ENCODE assay signal across 12 cellular contexts in genomic region chr9:110016340-110016739, GRCh38.
DNase-seq lines count a peak whose midpoint lies in the region; ATAC-seq and TF ChIP-seq lines count a peak whose summit lies in the region.
"Had no signal": no experiment of that assay in that cellular context is flagged by ENCODE, and none has a peak within 500 bp of the region (broad histone marks: within the 10 kb centered on the region; RNA-seq: fewer than 3 reads in every experiment).

No MANE protein-coding gene starts in this region.

- peaks cover 27% of the 10 kb centered on the region for H3K4me1 Mint-ChIP-seq in T-helper 2 cell treated with Interferon-gamma antibody and Interleukin-4, amounts not matched to agents 5 μg/mL and 100 μg/mL, for 36 hours (ENCODE audit: low read depth)

- no peak overlapping the region for H3K27ac Mint-ChIP-seq in T-helper 2 cell treated with Interferon-gamma antibody and Interleukin-4, amounts not matched to agents 5 μg/mL and 100 μg/mL, for 36 hours
- H3K27ac Mint-ChIP-seq: activated CD4-positive, alpha-beta T cell treated with anti-CD3 and anti-CD28 coated beads for 36 hours; B cell had no signal

- H3K79me2 ChIP-seq in smooth muscle cell (ENCODE audit: low read depth), result no peaks in the 10 kb centered on the region

- H3K4me1 ChIP-seq in smooth muscle cell (ENCODE audit: low read depth), result no peaks in the 10 kb centered on the region
- H3K4me1 ChIP-seq in gastroesophageal sphincter, result no peaks in the 10 kb centered on the region
- H3K4me1 ChIP-seq: vagina had no signal

- H3K9ac ChIP-seq in smooth muscle cell (ENCODE audit: low read depth), result peak overlapping the region; percentile 25

- WGBS in smooth muscle cell (ENCODE audit: low lambda C conversion rate), result 88% methylated on average over 2 of the region's 2 CpGs
- 77 to 78% methylated on average over 2 of the region's 2 CpGs for WGBS in gastroesophageal sphincter (ENCODE audit: low coverage in 1 of 2), 2 donors

- H3K4me2 ChIP-seq in smooth muscle cell, result no peak overlapping the region

- no peak for ATAC-seq in gastroesophageal sphincter
- no peak for ATAC-seq in GM21717 (IDR thresholded peaks at IDR 0.05; ENCODE audit: unreplicated experiment)

- no peak for DNase-seq in T-helper 2 cell treated with Interferon-gamma antibody and Interleukin-4, amounts not matched to agents 5 μg/mL and 100 μg/mL, for 36 hours (ENCODE audit: low spot score)
- DNase-seq in T-helper 2 cell (no peak), SW 1271 (lab: John Stamatoyannopoulos, UW) (peak; percentile 48 to 81), foreskin melanocyte (peak; percentile 24), smooth muscle cell (lab: John Stamatoyannopoulos, UW; ENCODE audit: unreplicated experiment) (no peak), DMS79 (lab: John Stamatoyannopoulos, UW) (no peak)
- DNase-seq: stimulated activated CD4-positive, alpha-beta T cell treated with anti-CD3 and anti-CD28 coated beads, Interleukin-4, amount 100 ng/mL, for 24 hours had no signal

- H3K27ac ChIP-seq in smooth muscle cell (ENCODE audit: low read depth) (peak overlapping the region; percentile 74), gastroesophageal sphincter (no peak overlapping the region)
- H3K27ac ChIP-seq: vagina had no signal

- H3K4me3 Mint-ChIP-seq in T-helper 2 cell treated with Interferon-gamma antibody and Interleukin-4, amounts not matched to agents 5 μg/mL and 100 μg/mL, for 36 hours, result peak overlapping the region; percentile 15
- H3K4me3 Mint-ChIP-seq: activated CD4-positive, alpha-beta T cell treated with anti-CD3 and anti-CD28 coated beads for 36 hours; B cell had no signal

- no peaks in the 10 kb centered on the region for H3K27me3 Mint-ChIP-seq in T-helper 2 cell treated with Interferon-gamma antibody and Interleukin-4, amounts not matched to agents 5 μg/mL and 100 μg/mL, for 36 hours (ENCODE audit: low read depth)
- H3K27me3 Mint-ChIP-seq: activated CD4-positive, alpha-beta T cell treated with anti-CD3 and anti-CD28 coated beads for 36 hours; B cell had no signal

- H3F3A ChIP-seq in smooth muscle cell (ENCODE audit: low read depth), result no peaks in the 10 kb centered on the region

- no peaks in the 10 kb centered on the region for H3K9me3 Mint-ChIP-seq in T-helper 2 cell treated with Interferon-gamma antibody and Interleukin-4, amounts not matched to agents 5 μg/mL and 100 μg/mL, for 36 hours

- H4K20me1 ChIP-seq in smooth muscle cell (ENCODE audit: low read depth), result no peaks in the 10 kb centered on the region

- H3K27me3 ChIP-seq in smooth muscle cell (ENCODE audit: low read depth), result no peaks in the 10 kb centered on the region
- no peaks in the 10 kb centered on the region for H3K27me3 ChIP-seq in gastroesophageal sphincter
- H3K27me3 ChIP-seq: vagina had no signal

- H3K36me3 Mint-ChIP-seq in T-helper 2 cell treated with Interferon-gamma antibody and Interleukin-4, amounts not matched to agents 5 μg/mL and 100 μg/mL, for 36 hours (ENCODE audit: low read depth), result no peaks in the 10 kb centered on the region

- H3K36me3 ChIP-seq in smooth muscle cell (ENCODE audit: low read depth) (no peaks in the 10 kb centered on the region), gastroesophageal sphincter (no peaks in the 10 kb centered on the region)
- H3K36me3 ChIP-seq: vagina had no signal

- H3K9me3 ChIP-seq in smooth muscle cell (replicated peaks; ENCODE audit: low read depth), result no peaks in the 10 kb centered on the region
- no peaks in the 10 kb centered on the region for H3K9me3 ChIP-seq in gastroesophageal sphincter
- H3K9me3 ChIP-seq: vagina had no signal

- TF ChIP-seq CTCF in smooth muscle cell (IDR thresholded peaks at IDR 0.05; ENCODE audit: borderline replicate concordance, insufficient read depth, poor library complexity, severe bottlenecking) (no peak), gastroesophageal sphincter (IDR thresholded peaks at IDR 0.05) (no peak)

- no peak overlapping the region for H3K4me3 ChIP-seq in smooth muscle cell
- H3K4me3 ChIP-seq in gastroesophageal sphincter, result no peak overlapping the region
- H3K4me3 ChIP-seq: vagina had no signal

- no peak for TF ChIP-seq POLR2A in gastroesophageal sphincter (IDR thresholded peaks at IDR 0.05)

- no peak for TF ChIP-seq EP300 in gastroesophageal sphincter (IDR thresholded peaks at IDR 0.05)

- H2AFZ ChIP-seq in smooth muscle cell (ENCODE audit: low read depth), result no peak overlapping the region

Comparison
In these comparisons a context has a peak if more than half of its experiments do, and no peak if none do; other contexts are left out.
1. DNase-seq: peak in SW 1271 (2 of 2) and foreskin melanocyte (single experiment); none in T-helper 2 cell treated with Interferon-gamma antibody and Interleukin-4, amounts not matched to agents 5 μg/mL and 100 μg/mL, for 36 hours (single experiment), T-helper 2 cell (0 of 5), smooth muscle cell (single experiment) and DMS79 (single experiment).